In the genomic region with DNA sequence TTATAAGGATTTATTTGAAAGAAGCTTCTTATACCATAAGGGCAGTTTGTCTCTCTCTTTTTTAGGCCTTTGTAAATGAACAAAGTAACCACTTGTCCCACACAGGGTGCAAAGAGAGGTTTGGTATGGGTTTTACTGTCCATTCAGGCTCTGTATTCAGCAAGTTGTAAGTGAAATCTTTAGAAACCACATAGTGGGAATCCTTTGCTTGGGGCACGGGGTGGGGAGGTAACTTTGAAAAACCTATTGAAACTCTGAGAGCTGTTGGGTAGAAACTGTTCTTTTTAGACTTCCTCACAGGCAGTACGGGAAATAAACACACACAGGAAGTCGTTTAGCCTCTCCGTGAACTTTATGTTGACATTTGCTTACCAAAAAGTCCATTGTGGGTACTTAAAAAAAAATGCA, we compare ENCODE assay signal across 9 cellular contexts.
DNase-seq lines count a peak whose midpoint lies in the region; ATAC-seq lines count a peak whose summit lies in the region.
"Had no signal": no experiment of that assay in that cellular context is flagged by ENCODE, and none has a peak within 500 bp of the region (broad histone marks: within the 10 kb centered on the region; RNA-seq: fewer than 3 reads in every experiment).

No MANE protein-coding gene starts in this region.

- no peak overlapping the region for H3K4me3 ChIP-seq in BLaER1

- H3K9ac ChIP-seq in BLaER1 = no peak overlapping the region

- H3K27me3 ChIP-seq in BLaER1 = no peaks in the 10 kb centered on the region

- DNase-seq in H4 (ENCODE audit: low spot score) = peak; percentile 68
- no peak for DNase-seq in activated CD4-positive, alpha-beta memory T cell treated with anti-CD3 and anti-CD28 coated beads, Interleukin-2, amount 10 ng/mL, durations not matched to agents 7 days and 5 days
- DNase-seq in left lobe of liver (ENCODE audit: low spot score) = no peak
- no peak for DNase-seq in AG20443 (ENCODE audit: low spot score)
- DNase-seq in NCI-H187 treated with DMSO at 0.1 percent for 48 hours (lab: John Stamatoyannopoulos, UW) = no peak
- no peak for DNase-seq in OCI-M1 (lab: John Stamatoyannopoulos, UW)

- peaks cover 11% of the 10 kb centered on the region for H3K4me1 Mint-ChIP-seq in activated CD4-positive, alpha-beta memory T cell treated with anti-CD3 and anti-CD28 coated beads, Interleukin-2, amount 10 ng/mL, durations not matched to agents 7 days and 5 days

- H3K4me3 Mint-ChIP-seq in activated CD4-positive, alpha-beta memory T cell treated with anti-CD3 and anti-CD28 coated beads, Interleukin-2, amount 10 ng/mL, durations not matched to agents 7 days and 5 days = no peak overlapping the region

- no peaks in the 10 kb centered on the region for H3K36me3 ChIP-seq in BLaER1

- CTCF ChIA-PET in activated CD4-positive, alpha-beta memory T cell treated with anti-CD3 and anti-CD28 coated beads, Interleukin-2, amount 10 ng/mL, durations not matched to agents 7 days and 5 days (lab: Charles Lee) = no interaction called here

- H3K9me3 ChIP-seq in BLaER1 = no peaks in the 10 kb centered on the region
- H3K9me3 ChIP-seq: Caco-2 had no signal

- H3K27me3 Mint-ChIP-seq in activated CD4-positive, alpha-beta memory T cell treated with anti-CD3 and anti-CD28 coated beads, Interleukin-2, amount 10 ng/mL, durations not matched to agents 7 days and 5 days = no peaks in the 10 kb centered on the region

- H3K4me1 ChIP-seq in BLaER1 = peaks cover 18% of the 10 kb centered on the region

- POLR2A ChIA-PET in activated CD4-positive, alpha-beta memory T cell treated with anti-CD3 and anti-CD28 coated beads, Interleukin-2, amount 10 ng/mL, durations not matched to agents 7 days and 5 days (lab: Charles Lee) = no interaction called here

- H3K27ac Mint-ChIP-seq in activated CD4-positive, alpha-beta memory T cell treated with anti-CD3 and anti-CD28 coated beads, Interleukin-2, amount 10 ng/mL, durations not matched to agents 7 days and 5 days = peak overlapping the region; percentile 64

- no peaks in the 10 kb centered on the region for H3K9me3 Mint-ChIP-seq in activated CD4-positive, alpha-beta memory T cell treated with anti-CD3 and anti-CD28 coated beads, Interleukin-2, amount 10 ng/mL, durations not matched to agents 7 days and 5 days

- no peaks in the 10 kb centered on the region for H3K36me3 Mint-ChIP-seq in activated CD4-positive, alpha-beta memory T cell treated with anti-CD3 and anti-CD28 coated beads, Interleukin-2, amount 10 ng/mL, durations not matched to agents 7 days and 5 days (ENCODE audit: low read depth)

- peak; percentile 57 for ATAC-seq in left lobe of liver
- ATAC-seq in HG02973 (IDR thresholded peaks at IDR 0.05; ENCODE audit: unreplicated experiment) = no peak

- H3K27ac ChIP-seq in BLaER1 = peak overlapping the region; percentile 62

- H4K20me1 ChIP-seq in BLaER1 = no peaks in the 10 kb centered on the region

- peak overlapping the region; percentile 66 for H3K4me2 ChIP-seq in BLaER1
